1 cellular context compared by ENCODE assay signal in the genomic region with DNA sequence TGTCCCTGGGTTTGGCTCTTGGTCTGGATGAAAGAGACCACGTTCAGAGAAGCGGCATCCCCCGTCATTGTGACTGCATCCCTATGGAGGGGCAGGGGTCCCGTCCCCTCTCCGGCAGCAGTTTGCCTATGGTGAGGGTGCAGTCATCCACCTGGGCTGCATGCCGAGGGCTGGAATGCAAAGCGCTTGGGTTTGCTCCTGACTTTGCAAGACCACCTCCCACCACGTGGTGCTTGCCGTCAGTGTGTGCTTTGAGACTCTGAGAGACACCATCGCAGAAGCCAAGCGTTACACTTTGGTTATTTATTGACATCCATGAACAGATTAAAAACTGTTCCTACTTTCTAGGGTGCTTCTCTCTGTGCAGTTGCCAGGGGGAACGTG.
TF ChIP-seq lines count a peak whose summit lies in the region.

No MANE protein-coding gene starts in this region.

TF ChIP-seq in GM23338, 12 proteins besides CTCF, POLR2A, EP300 and RAD21 (continued from another document):
- TF ChIP-seq, protein P1, sequence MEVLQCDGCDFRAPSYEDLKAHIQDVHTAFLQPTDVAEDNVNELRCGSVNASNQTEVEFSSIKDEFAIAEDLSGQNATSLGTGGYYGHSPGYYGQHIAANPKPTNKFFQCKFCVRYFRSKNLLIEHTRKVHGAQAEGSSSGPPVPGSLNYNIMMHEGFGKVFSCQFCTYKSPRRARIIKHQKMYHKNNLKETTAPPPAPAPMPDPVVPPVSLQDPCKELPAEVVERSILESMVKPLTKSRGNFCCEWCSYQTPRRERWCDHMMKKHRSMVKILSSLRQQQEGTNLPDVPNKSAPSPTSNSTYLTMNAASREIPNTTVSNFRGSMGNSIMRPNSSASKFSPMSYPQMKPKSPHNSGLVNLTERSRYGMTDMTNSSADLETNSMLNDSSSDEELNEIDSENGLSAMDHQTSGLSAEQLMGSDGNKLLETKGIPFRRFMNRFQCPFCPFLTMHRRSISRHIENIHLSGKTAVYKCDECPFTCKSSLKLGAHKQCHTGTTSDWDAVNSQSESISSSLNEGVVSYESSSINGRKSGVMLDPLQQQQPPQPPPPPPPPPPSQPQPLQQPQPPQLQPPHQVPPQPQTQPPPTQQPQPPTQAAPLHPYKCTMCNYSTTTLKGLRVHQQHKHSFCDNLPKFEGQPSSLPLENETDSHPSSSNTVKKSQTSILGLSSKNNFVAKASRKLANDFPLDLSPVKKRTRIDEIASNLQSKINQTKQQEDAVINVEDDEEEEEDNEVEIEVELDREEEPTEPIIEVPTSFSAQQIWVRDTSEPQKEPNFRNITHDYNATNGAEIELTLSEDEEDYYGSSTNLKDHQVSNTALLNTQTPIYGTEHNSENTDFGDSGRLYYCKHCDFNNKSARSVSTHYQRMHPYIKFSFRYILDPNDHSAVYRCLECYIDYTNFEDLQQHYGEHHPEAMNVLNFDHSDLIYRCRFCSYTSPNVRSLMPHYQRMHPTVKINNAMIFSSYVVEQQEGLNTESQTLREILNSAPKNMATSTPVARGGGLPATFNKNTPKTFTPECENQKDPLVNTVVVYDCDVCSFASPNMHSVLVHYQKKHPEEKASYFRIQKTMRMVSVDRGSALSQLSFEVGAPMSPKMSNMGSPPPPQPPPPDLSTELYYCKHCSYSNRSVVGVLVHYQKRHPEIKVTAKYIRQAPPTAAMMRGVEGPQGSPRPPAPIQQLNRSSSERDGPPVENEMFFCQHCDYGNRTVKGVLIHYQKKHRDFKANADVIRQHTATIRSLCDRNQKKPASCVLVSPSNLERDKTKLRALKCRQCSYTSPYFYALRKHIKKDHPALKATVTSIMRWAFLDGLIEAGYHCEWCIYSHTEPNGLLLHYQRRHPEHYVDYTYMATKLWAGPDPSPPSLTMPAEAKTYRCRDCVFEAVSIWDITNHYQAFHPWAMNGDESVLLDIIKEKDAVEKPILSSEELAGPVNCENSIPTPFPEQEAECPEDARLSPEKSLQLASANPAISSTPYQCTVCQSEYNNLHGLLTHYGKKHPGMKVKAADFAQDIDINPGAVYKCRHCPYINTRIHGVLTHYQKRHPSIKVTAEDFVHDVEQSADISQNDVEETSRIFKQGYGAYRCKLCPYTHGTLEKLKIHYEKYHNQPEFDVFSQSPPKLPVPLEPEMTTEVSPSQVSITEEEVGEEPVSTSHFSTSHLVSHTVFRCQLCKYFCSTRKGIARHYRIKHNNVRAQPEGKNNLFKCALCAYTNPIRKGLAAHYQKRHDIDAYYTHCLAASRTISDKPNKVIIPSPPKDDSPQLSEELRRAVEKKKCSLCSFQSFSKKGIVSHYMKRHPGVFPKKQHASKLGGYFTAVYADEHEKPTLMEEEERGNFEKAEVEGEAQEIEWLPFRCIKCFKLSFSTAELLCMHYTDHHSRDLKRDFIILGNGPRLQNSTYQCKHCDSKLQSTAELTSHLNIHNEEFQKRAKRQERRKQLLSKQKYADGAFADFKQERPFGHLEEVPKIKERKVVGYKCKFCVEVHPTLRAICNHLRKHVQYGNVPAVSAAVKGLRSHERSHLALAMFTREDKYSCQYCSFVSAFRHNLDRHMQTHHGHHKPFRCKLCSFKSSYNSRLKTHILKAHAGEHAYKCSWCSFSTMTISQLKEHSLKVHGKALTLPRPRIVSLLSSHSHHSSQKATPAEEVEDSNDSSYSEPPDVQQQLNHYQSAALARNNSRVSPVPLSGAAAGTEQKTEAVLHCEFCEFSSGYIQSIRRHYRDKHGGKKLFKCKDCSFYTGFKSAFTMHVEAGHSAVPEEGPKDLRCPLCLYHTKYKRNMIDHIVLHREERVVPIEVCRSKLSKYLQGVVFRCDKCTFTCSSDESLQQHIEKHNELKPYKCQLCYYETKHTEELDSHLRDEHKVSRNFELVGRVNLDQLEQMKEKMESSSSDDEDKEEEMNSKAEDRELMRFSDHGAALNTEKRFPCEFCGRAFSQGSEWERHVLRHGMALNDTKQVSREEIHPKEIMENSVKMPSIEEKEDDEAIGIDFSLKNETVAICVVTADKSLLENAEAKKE (CRISPR knock-in tag; IDR thresholded peaks at IDR 0.05): no peak
- TF ChIP-seq, protein P2, sequence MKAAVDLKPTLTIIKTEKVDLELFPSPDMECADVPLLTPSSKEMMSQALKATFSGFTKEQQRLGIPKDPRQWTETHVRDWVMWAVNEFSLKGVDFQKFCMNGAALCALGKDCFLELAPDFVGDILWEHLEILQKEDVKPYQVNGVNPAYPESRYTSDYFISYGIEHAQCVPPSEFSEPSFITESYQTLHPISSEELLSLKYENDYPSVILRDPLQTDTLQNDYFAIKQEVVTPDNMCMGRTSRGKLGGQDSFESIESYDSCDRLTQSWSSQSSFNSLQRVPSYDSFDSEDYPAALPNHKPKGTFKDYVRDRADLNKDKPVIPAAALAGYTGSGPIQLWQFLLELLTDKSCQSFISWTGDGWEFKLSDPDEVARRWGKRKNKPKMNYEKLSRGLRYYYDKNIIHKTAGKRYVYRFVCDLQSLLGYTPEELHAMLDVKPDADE (IDR thresholded peaks at IDR 0.05): no peak
- no peak for TF ChIP-seq POLR2AphosphoS5 (IDR thresholded peaks at IDR 0.05; ENCODE audit: low read depth)
